Comparison of ENCODE assay signal across 8 cellular contexts in the genomic region with DNA sequence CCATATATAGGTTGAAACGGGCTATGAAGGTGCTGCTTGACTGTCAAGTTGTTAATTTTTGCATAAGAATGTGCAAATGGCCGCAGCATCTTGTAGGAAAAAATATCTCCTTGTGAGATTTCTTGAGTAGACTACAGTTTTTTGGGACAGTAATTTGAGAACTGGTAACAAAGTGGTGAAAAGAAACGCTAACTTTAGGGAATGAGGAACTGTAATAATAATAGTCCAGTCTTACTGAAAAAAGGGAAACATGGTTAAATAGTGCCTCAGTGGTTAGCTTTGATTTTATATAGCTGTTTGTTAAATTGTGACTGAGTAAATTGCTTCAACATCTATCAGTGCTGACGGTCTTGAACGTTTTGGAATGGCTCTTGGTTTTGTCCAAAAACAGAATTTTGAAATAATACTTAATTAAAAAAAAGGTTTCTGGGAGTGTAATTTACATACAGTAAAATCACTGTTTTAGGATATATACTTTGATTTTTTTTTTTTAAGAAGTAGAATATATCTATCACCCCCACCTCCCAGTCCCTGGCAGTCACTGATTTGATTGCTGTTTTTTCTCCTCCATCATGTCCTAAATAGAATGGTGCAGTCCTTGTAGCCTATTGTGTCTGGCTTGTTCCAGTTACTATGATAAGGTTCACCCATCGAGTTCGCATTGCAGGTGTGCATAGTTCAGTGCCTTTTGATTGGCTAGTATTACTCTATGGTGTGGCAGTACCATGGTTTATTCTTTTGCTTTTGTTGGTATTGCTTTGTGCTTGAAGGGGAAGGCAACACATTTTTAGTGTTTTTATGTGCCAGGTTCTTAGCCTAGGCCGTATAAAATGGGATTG. TPM values are rescaled to one million over a fixed set of nuclear protein-coding genes. Genes with fewer than 3 reads are reported as not detected.
DNase-seq lines count a peak whose midpoint lies in the region; ATAC-seq, FAIRE-seq and TF ChIP-seq lines count a peak whose summit lies in the region.

No MANE protein-coding gene starts in this region.

- H3K4ac ChIP-seq in H1 (replicated peaks; ENCODE audit: insufficient read length, low read depth, low read length): no peak overlapping the region

- H4K8ac ChIP-seq in H1 (ENCODE audit: extremely low read depth, insufficient read depth, low read length): no peak overlapping the region

- no peak for TF ChIP-seq POLR2A in H1 (IDR thresholded peaks at IDR 0.05; ENCODE audit: control extremely low read depth in 1 of 2, low read depth in 2 of 2, low read length in 2 of 2)

- peaks cover 13% of the 10 kb centered on the region for H3K23me2 ChIP-seq in H1 (ENCODE audit: low read depth, low read length)

- H3K79me2 ChIP-seq in OCI-LY1 (ENCODE audit: insufficient read depth, low read length) (peaks cover 68% of the 10 kb centered on the region), H1 (ENCODE audit: control insufficient read depth in 1 of 2, insufficient read depth in 2 of 2, low read length in 2 of 2) (peaks cover 54 to 73% of the 10 kb centered on the region in 2 experiments), neural progenitor cell (ENCODE audit: low read depth) (peaks cover 78% of the 10 kb centered on the region)

- no peak overlapping the region for H2BK12ac ChIP-seq in H1 (ENCODE audit: low read depth, low read length)

- no peak overlapping the region for H2BK5ac ChIP-seq in H1 (ENCODE audit: low read depth, low read length)

- H3F3A ChIP-seq in OCI-LY1 (ENCODE audit: insufficient read depth, low read length) (no peaks in the 10 kb centered on the region), neural progenitor cell (ENCODE audit: low read depth) (peaks cover 45% of the 10 kb centered on the region)

- ATAC-seq in HG03139 (IDR thresholded peaks at IDR 0.05; ENCODE audit: unreplicated experiment): no peak

- H3K18ac ChIP-seq in H1 (ENCODE audit: extremely low read depth, low read length): no peak overlapping the region

- peaks cover 0 to 6% of the 10 kb centered on the region in 2 donors for H3K27me3 Mint-ChIP-seq in CD8-positive, alpha-beta memory T cell
- peaks cover 6% of the 10 kb centered on the region for H3K27me3 Mint-ChIP-seq in neural progenitor cell (ENCODE audit: insufficient read depth, low read depth)

- H3K56ac ChIP-seq in H1 (replicated peaks; ENCODE audit: insufficient read length, low read depth, low read length): no peak overlapping the region

- H2BK15ac ChIP-seq in H1 (ENCODE audit: low read length): no peak overlapping the region

- H3K9me2 ChIP-seq in OCI-LY1 (ENCODE audit: low read depth, low read length): no peaks in the 10 kb centered on the region

- no peak for TF ChIP-seq EP300 in H1 (IDR thresholded peaks at IDR 0.05; ENCODE audit: borderline replicate concordance in 1 of 2, low read depth in 2 of 2, low read length in 2 of 2)

- no peaks in the 10 kb centered on the region for H4K20me1 ChIP-seq in OCI-LY1 (ENCODE audit: insufficient read depth, low read length)
- peaks cover 25 to 29% of the 10 kb centered on the region in 2 experiments for H4K20me1 ChIP-seq in H1 (replicated peaks in 1 of 2; ENCODE audit: control insufficient read depth in 1 of 2, insufficient read depth in 2 of 2, low read length in 2 of 2)
- H4K20me1 ChIP-seq in neural progenitor cell (ENCODE audit: low read depth): peaks cover 66% of the 10 kb centered on the region

- no peaks in the 10 kb centered on the region for H3K27me3 ChIP-seq in CD8-positive, alpha-beta memory T cell (ENCODE audit: insufficient read depth, low read length, poor library complexity, severe bottlenecking)
- H3K27me3 ChIP-seq in OCI-LY1 (ENCODE audit: insufficient read depth, low read length) (no peaks in the 10 kb centered on the region), H1 (replicated peaks in 1 of 4; ENCODE audit: control insufficient read depth in 3 of 4, extremely low read depth in 1 of 4, insufficient read depth in 3 of 4, low read length in 3 of 4) (no peaks in the 10 kb centered on the region), neural progenitor cell (no peaks in the 10 kb centered on the region)

- H2AFZ ChIP-seq in OCI-LY1 (ENCODE audit: low read length) (no peak overlapping the region), H1 (ENCODE audit: low read length) (no peak overlapping the region), neural progenitor cell (replicated peaks) (no peak overlapping the region)

- DNase-seq in CD8-positive, alpha-beta memory T cell: no peak
- DNase-seq in H1 (ENCODE audit: low read depth in 1 of 2, low spot score in 2 of 2): no peak
- no peak for DNase-seq in neural progenitor cell (ENCODE audit: low spot score)
- DNase-seq in T1000 (lab: John Stamatoyannopoulos, UW): no peak
- DNase-seq in SKM-1 (lab: John Stamatoyannopoulos, UW; ENCODE audit: unreplicated experiment): no peak
- DNase-seq in foreskin melanocyte: no peak

- FAIRE-seq in H1 (lab: Jason Lieb, UNC): no peak

- H3K4me3 Mint-ChIP-seq in CD8-positive, alpha-beta memory T cell: peak overlapping the region; percentile 95 to 100 (median 99)
- peak overlapping the region; percentile 97 for H3K4me3 Mint-ChIP-seq in neural progenitor cell

- no peak overlapping the region for H3K23ac ChIP-seq in H1 (ENCODE audit: insufficient read length)

- H3K27ac ChIP-seq in CD8-positive, alpha-beta memory T cell (ENCODE audit: low read depth, low read length): no peak overlapping the region
- H3K27ac ChIP-seq in OCI-LY1 (ENCODE audit: low read depth, low read length, poor library complexity, severe bottlenecking) (no peak overlapping the region), H1 (ENCODE audit: low read depth, low read length) (no peak overlapping the region), neural progenitor cell (no peak overlapping the region)

- H3K9me3 Mint-ChIP-seq in CD8-positive, alpha-beta memory T cell: peaks cover 0 to 2% (median 0%) of the 10 kb centered on the region in 5 donors
- H3K9me3 Mint-ChIP-seq in neural progenitor cell: peaks cover 3% of the 10 kb centered on the region

- no peak overlapping the region for H4K5ac ChIP-seq in H1 (ENCODE audit: insufficient read length, low read depth, low read length)

- peak overlapping the region in 7 of 8 donors; percentile 57 to 99 (median 78) for H3K27ac Mint-ChIP-seq in CD8-positive, alpha-beta memory T cell
- no peak overlapping the region for H3K27ac Mint-ChIP-seq in neural progenitor cell

- no peaks in the 10 kb centered on the region; the same call in 1 of the 2 replicates for H3K79me1 ChIP-seq in H1 (ENCODE audit: low read depth, low read length)

- H3K4me1 ChIP-seq in CD8-positive, alpha-beta memory T cell (ENCODE audit: insufficient read depth, low read length): peaks cover 56% of the 10 kb centered on the region
- H3K4me1 ChIP-seq in OCI-LY1 (ENCODE audit: insufficient read depth, low read length, severe bottlenecking) (peaks cover 63% of the 10 kb centered on the region), H1 (replicated peaks in 1 of 4; ENCODE audit: control insufficient read depth in 3 of 4, insufficient read depth in 4 of 4, low read length in 3 of 4) (peaks cover 0 to 11% (median 6%) of the 10 kb centered on the region in 4 experiments; a peak in 5 of 7 replicates), neural progenitor cell (peaks cover 39% of the 10 kb centered on the region)

- H3K14ac ChIP-seq in H1 (ENCODE audit: insufficient read length): no peak overlapping the region

- H3K36me3 ChIP-seq in CD8-positive, alpha-beta memory T cell (ENCODE audit: insufficient read depth, low read length): peaks cover 10% of the 10 kb centered on the region
- H3K36me3 ChIP-seq in OCI-LY1 (ENCODE audit: insufficient read depth, low read length) (peaks cover 65% of the 10 kb centered on the region), H1 (ENCODE audit: control insufficient read depth in 2 of 4, insufficient read depth in 4 of 4, low read length in 3 of 4) (peaks cover 3 to 40% (median 7%) of the 10 kb centered on the region in 4 experiments; a peak in 5 of 8 replicates), neural progenitor cell (peaks cover 13% of the 10 kb centered on the region)

- CTCF ChIA-PET in CD8-positive, alpha-beta memory T cell (lab: Charles Lee): interaction anchor here (1.3 to 4.0 kb wide), 2 partner anchors 8 to 41 kb away, joined by 3 to 27 read pairs; no protein-coding TSS in a partner anchor
- CTCF ChIA-PET in H1 (lab: Charles Lee; ENCODE audit: partially characterized antibody): interaction anchor here (0.7 kb wide), 1 partner anchor 17 kb away, joined by 4 read pairs; no protein-coding TSS in a partner anchor

- H3K9ac ChIP-seq in OCI-LY1 (ENCODE audit: low read length) (peak overlapping the region; percentile 94), H1 (replicated peaks in 1 of 4; ENCODE audit: extremely low read depth in 1 of 4, low read depth in 3 of 4, low read length in 3 of 4) (no peak overlapping the region), neural progenitor cell (peak overlapping the region; percentile 92)

- no peak overlapping the region for H4K91ac ChIP-seq in H1 (replicated peaks; ENCODE audit: insufficient read length, low read length)

- no peak overlapping the region for H2AK5ac ChIP-seq in H1 (ENCODE audit: low read depth, low read length)

- peak overlapping the region; percentile 94 for H3K4me3 ChIP-seq in CD8-positive, alpha-beta memory T cell (ENCODE audit: low read length)
- H3K4me3 ChIP-seq in OCI-LY1 (ENCODE audit: low read depth, low read length, poor library complexity, severe bottlenecking) (peak overlapping the region; percentile 90), H1 (ENCODE audit: extremely low read depth in 1 of 4, insufficient read depth in 2 of 4, low read depth in 3 of 4, low read length in 4 of 4) (peak overlapping the region; percentile 85 to 97 (median 95); a peak in 7 of 8 replicates), neural progenitor cell (peak overlapping the region; percentile 93)

- H3K9me3 ChIP-seq in CD8-positive, alpha-beta memory T cell (ENCODE audit: low read length): no peaks in the 10 kb centered on the region
- no peaks in the 10 kb centered on the region for H3K9me3 ChIP-seq in OCI-LY1 (ENCODE audit: low read length)
- no peaks in the 10 kb centered on the region for H3K9me3 ChIP-seq in H1 (ENCODE audit: insufficient read depth in 2 of 2, low read depth in 1 of 2, low read length in 1 of 2)
- no peaks in the 10 kb centered on the region for H3K9me3 ChIP-seq in neural progenitor cell (ENCODE audit: low read depth)

- POLR2A ChIA-PET in CD8-positive, alpha-beta memory T cell (lab: Charles Lee): interaction anchor here (0.8 to 3.8 kb wide), 2 partner anchors 7 to 225 kb away, joined by 3 to 40 read pairs; a partner anchor contains a TSS
- POLR2A ChIA-PET in H1 (lab: Charles Lee; ENCODE audit: partially characterized antibody): interaction anchor here (0.7 to 9.2 kb wide), 11 partner anchors 8 to 189 kb away, joined by 3 to 94 read pairs (median 18); no protein-coding TSS in a partner anchor

- peaks cover 63 to 70% (median 64%) of the 10 kb centered on the region in 3 donors for H3K4me1 Mint-ChIP-seq in CD8-positive, alpha-beta memory T cell
- peaks cover 48% of the 10 kb centered on the region for H3K4me1 Mint-ChIP-seq in neural progenitor cell

- peak overlapping the region; percentile 80 for H3K4me2 ChIP-seq in OCI-LY1 (ENCODE audit: low read length)
- H3K4me2 ChIP-seq in H1 (ENCODE audit: insufficient read depth in 1 of 2, low read depth in 2 of 2, low read length in 2 of 2): peak overlapping the region; percentile 94 to 95
- peak overlapping the region; percentile 95 for H3K4me2 ChIP-seq in neural progenitor cell

- no peak overlapping the region for H2BK120ac ChIP-seq in H1 (replicated peaks; ENCODE audit: low read depth, low read length)

- TF ChIP-seq CTCF in OCI-LY1 (IDR thresholded peaks at IDR 0.05; ENCODE audit: low read length) (no peak), H1 (IDR thresholded peaks at IDR 0.05; ENCODE audit: control extremely low read depth in 1 of 3, insufficient read depth in 1 of 3, low read depth in 1 of 3, low read length in 3 of 3) (no peak), neural progenitor cell (IDR thresholded peaks at IDR 0.05) (no peak)

- no peak overlapping the region for H2BK20ac ChIP-seq in H1 (ENCODE audit: low read length)

- peaks cover 21 to 63% (median 33%) of the 10 kb centered on the region in 3 donors for H3K36me3 Mint-ChIP-seq in CD8-positive, alpha-beta memory T cell
- H3K36me3 Mint-ChIP-seq in neural progenitor cell: peaks cover 24% of the 10 kb centered on the region

- 62% methylated on average over 8 of the region's 8 CpGs; no CpG with 5 or more reads in 1 of the 2 experiments for WGBS in H1 (ENCODE audit: extremely low coverage in 1 of 2, insufficient coverage in 1 of 2, insufficient read length in 1 of 2, insufficient replicate concordance in 2 of 2, low coverage in 1 of 2, low lambda C conversion rate in 2 of 2, missing lambda C conversion rate in 1 of 2), 2 experiments

- no peak for TF ChIP-seq RAD21 in H1 (IDR thresholded peaks at IDR 0.05 in 1 of 2, conservative IDR thresholded peaks at IDR 0.05 in 1 of 2; ENCODE audit: low read depth in 2 of 2, low read length in 2 of 2)

RNA-seq across cellular contexts. Expression of a gene that starts 2.8 kb away (rescaled TPM):
- 10 to 100 TPM; 60.4 to 61.2 TPM for total RNA-seq in CD8-positive, alpha-beta memory T cell
- polyA plus RNA-seq in CD8-positive, alpha-beta memory T cell: 21.3 TPM
- total RNA-seq in H1 (2021; fragmentation: NEBNext Ultra II Directional; extraction: Animal tissue kit (Norgen Biotek cat#: 25700)): 63.1 and 66.1 TPM in 2 replicates
- polyA plus RNA-seq in H1 (2011; rRNA removed): 11.6 and 11.9 TPM in 2 replicates
- polyA plus RNA-seq in H1 (2011; cell fraction: cytosol; rRNA removed): 16.9 TPM
- 9.7 TPM for polyA plus RNA-seq in H1 (2011; cell fraction: nucleus; rRNA removed)
- polyA plus RNA-seq in H1 (2012, experiment 1 of 2): 14.3 to 21.6 TPM (median 17.4 TPM) in 4 replicates
- polyA plus RNA-seq in H1 (2012, experiment 2 of 2): 3.4 TPM
- polyA plus RNA-seq in H1 (2013, experiment 1 of 2): 22.2 TPM
- 21.7 TPM for polyA plus RNA-seq in H1 (2013, experiment 2 of 2)
- polyA minus RNA-seq in H1 (2011; rRNA and poly(A)+ RNA removed): 38.0 and 41.9 TPM in 2 replicates
- polyA minus RNA-seq in H1 (2011; cell fraction: cytosol; rRNA and poly(A)+ RNA removed): 29.7 TPM
- polyA minus RNA-seq in H1 (2011; cell fraction: nucleus; rRNA and poly(A)+ RNA removed): 26.0 TPM
- 64.2 and 77.3 TPM in 2 replicates for total RNA-seq in neural progenitor cell (ENCODE audit: low replicate concordance)

Comparison
In these comparisons a context has a peak if more than half of its experiments do, and no peak if none do; other contexts are left out.
1. H3K9ac ChIP-seq: peak in OCI-LY1 (single experiment) and neural progenitor cell (single experiment); none in H1 (0 of 4).
2. Peak in every context shown above with its lines, with median percentiles within 50 percentile points of each other: H3K4me3 ChIP-seq and H3K4me2 ChIP-seq.